ENCODE assay signal across 1 cellular context in genomic region chr3:13842226-13842625, GRCh38.
TF ChIP-seq lines count a peak whose summit lies in the region.

No MANE protein-coding gene starts in this region.

TF ChIP-seq in HepG2, 621 proteins besides CTCF, POLR2A, EP300 and RAD21:
- TF ChIP-seq CENPX (CRISPR knock-in tag; IDR thresholded peaks at IDR 0.05) = no peak
- no peak for TF ChIP-seq ZNF282 (IDR thresholded peaks at IDR 0.05; ENCODE audit: partially characterized antibody)
- 0 out of 2 replicates have a peak, but pooled peaks have one; percentile 1 for TF ChIP-seq CEBPB (IDR thresholded peaks at IDR 0.05; ENCODE audit: borderline replicate concordance, low read depth, low read length)
